1 cellular context compared by ENCODE assay signal in genomic region chr20:49979030-49979832, GRCh38.
TF ChIP-seq lines count a peak whose summit lies in the region.

No MANE protein-coding gene starts in this region.

TF ChIP-seq in HepG2, 621 proteins besides CTCF, POLR2A, EP300 and RAD21 (continued from another document):
- TF ChIP-seq DZIP1 (CRISPR knock-in tag; IDR thresholded peaks at IDR 0.05) (peak; percentile 80), HOXD1 (CRISPR knock-in tag; IDR thresholded peaks at IDR 0.05) (peak; percentile 91), TCF7L2 (IDR thresholded peaks at IDR 0.05; ENCODE audit: low read depth, low read length) (no peak)
